ENCODE assay signal across 29 cellular contexts in genomic region chr17:41891135-41892065, GRCh38. TPM values are rescaled to one million over a fixed set of nuclear protein-coding genes. Genes with fewer than 3 reads are reported as not detected.
A peak's percentile ranks its signal among the peaks of the same experiment; 100 is the strongest.
DNase-seq lines count a peak whose midpoint lies in the region; ATAC-seq, FAIRE-seq and TF ChIP-seq lines count a peak whose summit lies in the region.
"Had no signal": no experiment of that assay in that cellular context is flagged by ENCODE, and none has a peak within 500 bp of the region (broad histone marks: within the 10 kb centered on the region; RNA-seq: fewer than 3 reads in every experiment).

No MANE protein-coding gene starts in this region.

- no peak for TF ChIP-seq POLR2A in endothelial cell of umbilical vein (IDR thresholded peaks at IDR 0.05; ENCODE audit: low read depth, low read length)

- H3K9me3 ChIP-seq in SJSA1 (replicated peaks) = no peaks in the 10 kb centered on the region
- H3K9me3 ChIP-seq in endothelial cell of umbilical vein (replicated peaks; ENCODE audit: control insufficient read depth, insufficient read depth, low read length) = no peaks in the 10 kb centered on the region
- no peaks in the 10 kb centered on the region for H3K9me3 ChIP-seq in subcutaneous abdominal adipose tissue (ENCODE audit: control insufficient read depth in 5 of 5, low read length in 5 of 5)
- H3K9me3 ChIP-seq: right atrium auricular region, SK-N-SH, thoracic aorta had no signal

- no TSS peak for BruUV-seq in endothelial cell of umbilical vein (replicated peaks; lab: Mats Ljungman, UMichigan)

- H3K4me3 ChIP-seq in SJSA1 (no peak overlapping the region), endothelial cell of umbilical vein (replicated peaks in 1 of 3; ENCODE audit: insufficient read depth in 1 of 3, low read depth in 1 of 3, low read length in 3 of 3) (no peak overlapping the region), subcutaneous abdominal adipose tissue (ENCODE audit: low read depth in 1 of 5, low read length in 5 of 5) (no peak overlapping the region)
- H3K4me3 ChIP-seq: right atrium auricular region, thoracic aorta had no signal

- peaks cover 16% of the 10 kb centered on the region for H3K79me2 ChIP-seq in endothelial cell of umbilical vein (ENCODE audit: control insufficient read depth, insufficient read depth, low read length)

- H3K27ac ChIP-seq in SJSA1 (no peak overlapping the region), endothelial cell of umbilical vein (ENCODE audit: insufficient read depth, low read depth, low read length) (no peak overlapping the region), subcutaneous abdominal adipose tissue (ENCODE audit: low read depth, low read length) (peak overlapping the region; percentile 41)
- H3K27ac ChIP-seq: right atrium auricular region, thoracic aorta had no signal

- dilution Hi-C loops in endothelial cell of umbilical vein (cut with MboI; ENCODE audit: extremely low pct_ligation_motif_present, low sequenced_read_pairs) = no loop called here

- no peaks in the 10 kb centered on the region for H4K20me1 ChIP-seq in endothelial cell of umbilical vein (replicated peaks; ENCODE audit: control insufficient read depth, extremely low read depth, insufficient read depth, low read length)

- no peak for ATAC-seq in GM18520 (IDR thresholded peaks at IDR 0.05; ENCODE audit: unreplicated experiment)
- ATAC-seq: activated CD8-positive, alpha-beta T cell treated with anti-CD3 and anti-CD28 coated beads, Interleukin-2, amount 10 ng/mL, durations not matched to agents 7 days and 5 days; activated T-helper 17 cell treated with anti-CD3 and anti-CD28 coated beads, Interleukin-2, amount 50 U/mL, for 72 hours; left ventricle myocardium superior had no signal

- FAIRE-seq in endothelial cell of umbilical vein (lab: Jason Lieb, UNC) = peak; percentile 53
- FAIRE-seq: colon, GM12891, islet of Langerhans, small intestine, TTC549, urothelium cell line had no signal

- no peak for TF ChIP-seq CTCF in endothelial cell of umbilical vein (IDR thresholded peaks at IDR 0.05; ENCODE audit: extremely low read depth in 1 of 2, insufficient read depth in 1 of 2, low read depth in 1 of 2, low read length in 2 of 2)

- CTCF ChIA-PET in endothelial cell of umbilical vein (lab: Charles Lee) = interaction anchor here (1.1 kb wide), 1 partner anchor 68 kb away, joined by 5 read pairs; no protein-coding TSS in a partner anchor

- DNase-seq in DMS53 (lab: John Stamatoyannopoulos, UW) (peak; percentile 53), DMS53 treated with DMSO at 0.1 percent for 48 hours (lab: John Stamatoyannopoulos, UW; ENCODE audit: unreplicated experiment) (no peak), SJSA1 (ENCODE audit: low read depth in 1 of 2, low spot score in 2 of 2) (peak; percentile 22 to 56), endothelial cell of umbilical vein (ENCODE audit: low read depth, low spot score) (no peak), NCI-H2081 (lab: John Stamatoyannopoulos, UW) (no peak), NCI-H524 treated with DMSO at 0.1 percent for 48 hours (lab: John Stamatoyannopoulos, UW) (no peak)
- DNase-seq: 8988T; activated CD8-positive, alpha-beta T cell treated with anti-CD3 and anti-CD28 coated beads, Interleukin-2, amount 10 ng/mL, durations not matched to agents 7 days and 5 days; activated naive CD4-positive, alpha-beta T cell treated with anti-CD3 and anti-CD28 coated beads, Interleukin-2, amount 10 ng/mL, durations not matched to agents 7 days and 5 days; amygdala; CD4-positive, CD25-positive, alpha-beta regulatory T cell; DMS 273 treated with DMSO at 0.1 percent for 48 hours; effector CD8-positive, alpha-beta T cell; left ventricle myocardium superior; NCI-H446 treated with DMSO at 0.1 percent for 48 hours; SK-N-SH; stimulated activated naive CD4-positive, alpha-beta T cell treated with Interleukin-2 at 50 U/mL for 16 hours had no signal

- intact Hi-C loops in endothelial cell of umbilical vein (cut with micrococcal nuclease) = no loop called here

- no peak overlapping the region for H3K9ac ChIP-seq in endothelial cell of umbilical vein (replicated peaks; ENCODE audit: extremely low read depth, insufficient read depth, low read length)
- no peak overlapping the region for H3K9ac ChIP-seq in subcutaneous abdominal adipose tissue (ENCODE audit: low read length in 5 of 5)
- H3K9ac ChIP-seq: SK-N-SH had no signal

- peaks cover 90% of the 10 kb centered on the region for H3K36me3 ChIP-seq in SJSA1
- peaks cover 48 to 61% of the 10 kb centered on the region in 2 experiments for H3K36me3 ChIP-seq in endothelial cell of umbilical vein (ENCODE audit: control insufficient read depth in 2 of 2, extremely low read depth in 1 of 2, insufficient read depth in 2 of 2, low read length in 2 of 2)
- H3K36me3 ChIP-seq in subcutaneous abdominal adipose tissue (ENCODE audit: control insufficient read depth in 5 of 5, insufficient read depth in 5 of 5, low read length in 5 of 5) = peaks cover 4 to 88% (median 72%) of the 10 kb centered on the region in 5 donors

- H3K4me1 ChIP-seq in SJSA1 (replicated peaks) (peaks cover 5% of the 10 kb centered on the region; the same call in 1 of the 2 replicates), endothelial cell of umbilical vein (ENCODE audit: control insufficient read depth, extremely low read depth, insufficient read depth, low read length) (no peaks in the 10 kb centered on the region), subcutaneous abdominal adipose tissue (ENCODE audit: control insufficient read depth in 5 of 5, insufficient read depth in 5 of 5, low read length in 5 of 5) (peaks cover 8 to 27% (median 19%) of the 10 kb centered on the region in 5 donors)

- no peaks in the 10 kb centered on the region for H3K27me3 ChIP-seq in SJSA1 (replicated peaks)
- H3K27me3 ChIP-seq in endothelial cell of umbilical vein (ENCODE audit: control insufficient read depth in 2 of 2, insufficient read depth in 2 of 2, low read length in 2 of 2) = no peaks in the 10 kb centered on the region
- no peaks in the 10 kb centered on the region for H3K27me3 ChIP-seq in subcutaneous abdominal adipose tissue (ENCODE audit: control insufficient read depth in 5 of 5, insufficient read depth in 4 of 5, low read length in 5 of 5)
- H3K27me3 ChIP-seq: right atrium auricular region had no signal

- no peak overlapping the region for H3K4me2 ChIP-seq in endothelial cell of umbilical vein (ENCODE audit: insufficient read depth, low read length)
- H3K4me2 ChIP-seq: SK-N-SH had no signal

- no peak overlapping the region for H2AFZ ChIP-seq in endothelial cell of umbilical vein (ENCODE audit: low read depth, low read length)

- POLR2A ChIA-PET in endothelial cell of umbilical vein (lab: Charles Lee) = interaction anchor here (1.0 kb wide), 1 partner anchor 8 kb away, joined by 3 read pairs; no protein-coding TSS in a partner anchor

- H3K9me1 ChIP-seq in endothelial cell of umbilical vein (replicated peaks; ENCODE audit: control insufficient read depth, extremely low read depth, insufficient read depth, low read length) = no peaks in the 10 kb centered on the region

RNA-seq across cellular contexts. Expression of gene KLHL11, which starts 26.2 kb away (rescaled TPM):
- 27.4 and 31.2 TPM in 2 replicates for total RNA-seq in SJSA1 (2014; rRNA removed; shearing (Covaris generic))
- 11.0 and 12.6 TPM in 2 replicates for total RNA-seq in endothelial cell of umbilical vein
- 2.9 and 3.1 TPM in 2 replicates for polyA plus RNA-seq in endothelial cell of umbilical vein
- polyA plus RNA-seq in endothelial cell of umbilical vein (2011; cell fraction: cytosol; rRNA removed) = 3.0 and 3.4 TPM in 2 replicates
- polyA plus RNA-seq in endothelial cell of umbilical vein (2011; cell fraction: nucleus; rRNA removed) = 2.6 and 3.9 TPM in 2 replicates
- 1.4 and 1.9 TPM in 2 replicates for polyA plus RNA-seq in endothelial cell of umbilical vein (2012)
- 25.0 and 33.0 TPM in 2 replicates for polyA minus RNA-seq in endothelial cell of umbilical vein
- polyA minus RNA-seq in endothelial cell of umbilical vein (2011; cell fraction: cytosol; rRNA and poly(A)+ RNA removed) = 30.5 TPM
- polyA minus RNA-seq in endothelial cell of umbilical vein (2011; cell fraction: nucleus; rRNA and poly(A)+ RNA removed) = 5.4 and 8.3 TPM in 2 replicates

RNA-seq across cellular contexts. Expression of gene ACLY, which starts 27.4 kb away (rescaled TPM):
- 77.0 and 122 TPM in 2 replicates for total RNA-seq in SJSA1 (2014; rRNA removed; shearing (Covaris generic))
- total RNA-seq in endothelial cell of umbilical vein = 324 and 329 TPM in 2 replicates
- 174 and 176 TPM in 2 replicates for polyA plus RNA-seq in endothelial cell of umbilical vein
- 178 and 181 TPM in 2 replicates for polyA plus RNA-seq in endothelial cell of umbilical vein (2011; cell fraction: cytosol; rRNA removed)
- 233 and 236 TPM in 2 replicates for polyA plus RNA-seq in endothelial cell of umbilical vein (2011; cell fraction: nucleus; rRNA removed)
- polyA plus RNA-seq in endothelial cell of umbilical vein (2012) = 192 and 195 TPM in 2 replicates
- 400 and 417 TPM in 2 replicates for polyA minus RNA-seq in endothelial cell of umbilical vein
- polyA minus RNA-seq in endothelial cell of umbilical vein (2011; cell fraction: cytosol; rRNA and poly(A)+ RNA removed) = 189 TPM
- polyA minus RNA-seq in endothelial cell of umbilical vein (2011; cell fraction: nucleus; rRNA and poly(A)+ RNA removed) = 122 and 125 TPM in 2 replicates

RNA-seq across cellular contexts. Expression of gene ODAD4, which starts 39.0 kb away (rescaled TPM):
- not detected in 2 replicates for total RNA-seq in SJSA1 (2014; rRNA removed; shearing (Covaris generic))
- 0.60 and 1.0 TPM in 2 replicates for total RNA-seq in endothelial cell of umbilical vein
- polyA plus RNA-seq in endothelial cell of umbilical vein = 0.19 TPM in 1 of 2 replicates, not detected in the other
- polyA plus RNA-seq in endothelial cell of umbilical vein (2011; cell fraction: cytosol; rRNA removed) = 0.06 and 0.17 TPM in 2 replicates
- polyA plus RNA-seq in endothelial cell of umbilical vein (2011; cell fraction: nucleus; rRNA removed) = 1.1 and 1.2 TPM in 2 replicates
- 0.74 and 0.75 TPM in 2 replicates for polyA plus RNA-seq in endothelial cell of umbilical vein (2012)
- 0.17 and 0.34 TPM in 2 replicates for polyA minus RNA-seq in endothelial cell of umbilical vein
- polyA minus RNA-seq in endothelial cell of umbilical vein (2011; cell fraction: cytosol; rRNA and poly(A)+ RNA removed) = not detected
- polyA minus RNA-seq in endothelial cell of umbilical vein (2011; cell fraction: nucleus; rRNA and poly(A)+ RNA removed) = 0.58 and 0.72 TPM in 2 replicates
- total RNA-seq: CD4-positive, CD25-positive, alpha-beta regulatory T cell had no signal

RNA-seq across cellular contexts. Expression of gene KLHL10, which starts 53.8 kb away (rescaled TPM):
- total RNA-seq in SJSA1 (2014; rRNA removed; shearing (Covaris generic)) = not detected in 2 replicates
- not detected in 2 replicates for total RNA-seq in endothelial cell of umbilical vein
- polyA plus RNA-seq in endothelial cell of umbilical vein = 0.10 TPM in 1 of 2 replicates, not detected in the other
- 0.03 and 0.04 TPM in 2 replicates for polyA plus RNA-seq in endothelial cell of umbilical vein (2011; cell fraction: cytosol; rRNA removed)
- 0.29 TPM in 1 of 2 replicates, not detected in the other for polyA plus RNA-seq in endothelial cell of umbilical vein (2011; cell fraction: nucleus; rRNA removed)
- polyA plus RNA-seq in endothelial cell of umbilical vein (2012) = not detected in 2 replicates
- 0.12 TPM in 1 of 2 replicates, not detected in the other for polyA minus RNA-seq in endothelial cell of umbilical vein
- polyA minus RNA-seq in endothelial cell of umbilical vein (2011; cell fraction: cytosol; rRNA and poly(A)+ RNA removed) = not detected
- polyA minus RNA-seq in endothelial cell of umbilical vein (2011; cell fraction: nucleus; rRNA and poly(A)+ RNA removed) = not detected in 2 replicates
- total RNA-seq: activated CD8-positive, alpha-beta T cell treated with anti-CD3 and anti-CD28 coated beads, Interleukin-2, amount 10 ng/mL, durations not matched to agents 7 days and 5 days; CD4-positive, CD25-positive, alpha-beta regulatory T cell; epithelial cell of proximal tubule; right atrium auricular region; thoracic aorta had no signal

RNA-seq across cellular contexts. Expression of gene NT5C3B, which starts 55.4 kb away (rescaled TPM):
- 54.7 and 84.9 TPM in 2 replicates for total RNA-seq in SJSA1 (2014; rRNA removed; shearing (Covaris generic))
- total RNA-seq in endothelial cell of umbilical vein = 57.4 and 67.3 TPM in 2 replicates
- 75.5 and 92.5 TPM in 2 replicates for polyA plus RNA-seq in endothelial cell of umbilical vein
- polyA plus RNA-seq in endothelial cell of umbilical vein (2011; cell fraction: cytosol; rRNA removed) = 80.0 and 90.6 TPM in 2 replicates
- polyA plus RNA-seq in endothelial cell of umbilical vein (2011; cell fraction: nucleus; rRNA removed) = 84.8 and 107 TPM in 2 replicates
- 89.8 and 107 TPM in 2 replicates for polyA plus RNA-seq in endothelial cell of umbilical vein (2012)
- polyA minus RNA-seq in endothelial cell of umbilical vein = 53.4 and 54.1 TPM in 2 replicates
- 23.6 TPM for polyA minus RNA-seq in endothelial cell of umbilical vein (2011; cell fraction: cytosol; rRNA and poly(A)+ RNA removed)
- polyA minus RNA-seq in endothelial cell of umbilical vein (2011; cell fraction: nucleus; rRNA and poly(A)+ RNA removed) = 23.1 and 30.6 TPM in 2 replicates

Comparison
In these comparisons a context has a peak if more than half of its experiments do, and no peak if none do; other contexts are left out.
1. DNase-seq: peak in DMS53 (single experiment) and SJSA1 (2 of 2); none in DMS53 treated with DMSO at 0.1 percent for 48 hours (single experiment), endothelial cell of umbilical vein (single experiment), NCI-H2081 (0 of 2) and NCI-H524 treated with DMSO at 0.1 percent for 48 hours (single experiment).